8 cellular contexts compared by ENCODE assay signal in the genomic region with DNA sequence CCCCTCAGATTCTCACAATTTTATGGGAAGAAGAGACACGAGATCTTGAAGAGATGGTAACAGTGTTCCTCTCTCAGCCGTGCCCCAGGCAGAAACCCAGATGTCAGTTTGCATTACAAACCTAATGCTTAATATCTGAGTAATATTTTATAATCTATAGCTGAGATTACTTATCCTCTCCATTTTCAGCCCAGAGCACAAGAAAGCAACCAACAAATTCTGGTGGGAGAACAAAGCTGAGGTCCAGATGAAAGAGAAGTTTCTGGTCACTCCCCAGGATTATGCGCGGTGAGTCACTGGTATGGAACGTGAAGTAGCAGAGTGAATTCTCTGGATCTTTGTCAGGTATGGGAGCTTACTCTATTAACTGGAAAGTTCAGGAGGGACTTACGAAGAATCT. TPM values are rescaled to one million over a fixed set of nuclear protein-coding genes. Genes with fewer than 3 reads are reported as not detected.
A peak's percentile ranks its signal among the peaks of the same experiment; 100 is the strongest.
DNase-seq lines count a peak whose midpoint lies in the region; ATAC-seq, FAIRE-seq and TF ChIP-seq lines count a peak whose summit lies in the region.

No MANE protein-coding gene starts in this region.

- H3K4me3 Mint-ChIP-seq in activated naive CD8-positive, alpha-beta T cell treated with anti-CD3 and anti-CD28 coated beads, Interleukin-2, amount 10 ng/mL, durations not matched to agents 7 days and 5 days, result peak overlapping the region; percentile 100

- no peak for TF ChIP-seq EP300 in A549 (IDR thresholded peaks at IDR 0.05)

- no peak for TF ChIP-seq RAD21 in A549 (conservative IDR thresholded peaks at IDR 0.05 in 1 of 2, IDR thresholded peaks at IDR 0.05 in 1 of 2)

- H3K27ac ChIP-seq in A549 (peak overlapping the region; percentile 88 to 96), HEK293 (ENCODE audit: extremely low read depth, low read depth, low read length) (no peak overlapping the region), keratinocyte (ENCODE audit: control insufficient read depth, insufficient read depth, low read length) (peak overlapping the region; percentile 74), testis (peak overlapping the region in 1 of 2 donors; percentile 64)

- intact Hi-C loops in testis (cut with DNase I; ENCODE audit: low total_unique reads), result no loop called here

- H4K20me1 ChIP-seq in keratinocyte (ENCODE audit: control insufficient read depth, extremely low read depth, insufficient read depth, low read length), result no peaks in the 10 kb centered on the region

- WGBS in A549 (ENCODE audit: missing lambda C conversion rate), result 3% methylated on average over 6 of the region's 6 CpGs
- 37 to 49% methylated on average over 6 of the region's 6 CpGs for WGBS in testis, 2 donors

- POLR2A ChIA-PET in A549 (lab: Yijun Ruan, JAX), result interaction anchor here (0.9 to 2.3 kb wide), 3 partner anchors 17 to 88 kb away, joined by 4 to 10 read pairs (median 7); partner anchors contain the start of genes RPS25 and TRAPPC4
- POLR2A ChIA-PET in HEK293 (lab: Yijun Ruan, JAX), result interaction anchor here (0.6 to 1.9 kb wide), 10 partner anchors 12 to 313 kb away, joined by 3 to 7 read pairs (median 4); partner anchors contain the start of genes DDX6, HMBS, RPS25 and TRAPPC4
- POLR2A ChIA-PET in activated naive CD8-positive, alpha-beta T cell treated with anti-CD3 and anti-CD28 coated beads, Interleukin-2, amount 10 ng/mL, durations not matched to agents 7 days and 5 days (lab: Charles Lee), result interaction anchor here (0.9 to 1.5 kb wide), 2 partner anchors 16 to 17 kb away, joined by 3 read pairs; no protein-coding TSS in a partner anchor

- H3K79me2 ChIP-seq in keratinocyte (ENCODE audit: control insufficient read depth, insufficient read depth, low read length), result peaks cover 23% of the 10 kb centered on the region

- TF ChIP-seq POLR2A in A549 (IDR thresholded peaks at IDR 0.05; ENCODE audit: low read length) (no peak), testis (IDR thresholded peaks at IDR 0.05) (no peak)

- H3K27me3 ChIP-seq in keratinocyte (ENCODE audit: control insufficient read depth, extremely low read depth, insufficient read depth, low read length) (no peaks in the 10 kb centered on the region), testis (no peaks in the 10 kb centered on the region)

- H3K36me3 ChIP-seq in HEK293 (ENCODE audit: control insufficient read depth in 2 of 2, insufficient read depth in 1 of 2, low read length in 2 of 2), result peaks cover 13 to 37% of the 10 kb centered on the region in 2 experiments; a peak in 2 of 3 replicates
- peaks cover 6 to 10% of the 10 kb centered on the region in 2 experiments for H3K36me3 ChIP-seq in keratinocyte (ENCODE audit: control insufficient read depth in 2 of 2, extremely low read depth in 1 of 2, insufficient read depth in 2 of 2, low read length in 2 of 2)
- no peaks in the 10 kb centered on the region for H3K36me3 ChIP-seq in testis (ENCODE audit: low read depth, missing control alignments)

- TF ChIP-seq CTCF in A549 (IDR thresholded peaks at IDR 0.05) (no peak), HEK293 (tag by site-specific recombination; IDR thresholded peaks at IDR 0.05) (no peak), keratinocyte (optimal IDR thresholded peaks at IDR 0.05 in 1 of 3, IDR thresholded peaks at IDR 0.05 in 1 of 3, conservative IDR thresholded peaks at IDR 0.05 in 1 of 3; ENCODE audit: extremely low read depth in 1 of 3, insufficient read depth in 2 of 3, low read length in 3 of 3) (no peak), testis (IDR thresholded peaks at IDR 0.05) (no peak)

- H3K4me3 ChIP-seq in A549, result peak overlapping the region; percentile 97
- peak overlapping the region; percentile 94 for H3K4me3 ChIP-seq in HEK293 (ENCODE audit: low read depth, low read length)
- H3K4me3 ChIP-seq in keratinocyte (ENCODE audit: control insufficient read depth in 2 of 3, extremely low read depth in 1 of 3, insufficient read depth in 2 of 3, low read depth in 1 of 3, low read length in 3 of 3), result peak overlapping the region; percentile 60 to 95 (median 93)
- peak overlapping the region; percentile 74 to 78 for H3K4me3 ChIP-seq in testis

- H3K4me1 ChIP-seq in A549 (peaks cover 28% of the 10 kb centered on the region), HEK293 (ENCODE audit: control insufficient read depth, insufficient read depth, low read length) (no peaks in the 10 kb centered on the region), keratinocyte (ENCODE audit: control insufficient read depth, extremely low read depth, insufficient read depth, low read length) (peaks cover 26% of the 10 kb centered on the region), testis (peaks cover 9% of the 10 kb centered on the region)

- DNase-seq in A549 (ENCODE audit: low read depth in 1 of 2, low spot score in 1 of 2) (peak; percentile 38 to 50), keratinocyte (ENCODE audit: low read depth, low spot score) (peak; percentile 64), testis (no peak), NOMO-1 treated with DMSO at 0.1 percent for 48 hours (lab: John Stamatoyannopoulos, UW; ENCODE audit: unreplicated experiment) (no peak)
- no peak for DNase-seq in activated naive CD8-positive, alpha-beta T cell treated with anti-CD3 and anti-CD28 coated beads, Interleukin-2, amount 10 ng/mL, durations not matched to agents 7 days and 5 days

- no peaks in the 10 kb centered on the region for H3K9me3 ChIP-seq in A549
- H3K9me3 ChIP-seq in HEK293 (ENCODE audit: control insufficient read depth, insufficient read depth, low read depth, low read length), result no peaks in the 10 kb centered on the region
- no peaks in the 10 kb centered on the region for H3K9me3 ChIP-seq in keratinocyte (ENCODE audit: control insufficient read depth, low read depth, low read length)
- H3K9me3 ChIP-seq in testis, result no peaks in the 10 kb centered on the region

- peaks cover 27% of the 10 kb centered on the region for H3K4me1 Mint-ChIP-seq in activated naive CD8-positive, alpha-beta T cell treated with anti-CD3 and anti-CD28 coated beads, Interleukin-2, amount 10 ng/mL, durations not matched to agents 7 days and 5 days

- FAIRE-seq in A549 (lab: Jason Lieb, UNC) (no peak), keratinocyte (lab: Jason Lieb, UNC) (peak; percentile 90)

- no peaks in the 10 kb centered on the region for H3K9me1 ChIP-seq in keratinocyte (ENCODE audit: control insufficient read depth, extremely low read depth, insufficient read depth, low read length)

- H2AFZ ChIP-seq in keratinocyte (ENCODE audit: control insufficient read depth, low read length), result peak overlapping the region; percentile 84

- dilution Hi-C loops in keratinocyte (cut with MboI; ENCODE audit: extremely low pct_ligation_motif_present, low sequenced_read_pairs), result no loop called here

- ATAC-seq in A549 (peak; percentile 55 to 59; a peak in 5 of 6 replicates), GM18517 (IDR thresholded peaks at IDR 0.05; ENCODE audit: unreplicated experiment) (no peak), HG03439 (IDR thresholded peaks at IDR 0.05; ENCODE audit: unreplicated experiment) (no peak)
- ATAC-seq in activated naive CD8-positive, alpha-beta T cell treated with anti-CD3 and anti-CD28 coated beads, Interleukin-2, amount 10 ng/mL, durations not matched to agents 7 days and 5 days (ENCODE audit: low read depth), result no peak

- peaks cover 18% of the 10 kb centered on the region for H3K36me3 Mint-ChIP-seq in activated naive CD8-positive, alpha-beta T cell treated with anti-CD3 and anti-CD28 coated beads, Interleukin-2, amount 10 ng/mL, durations not matched to agents 7 days and 5 days

- H3K9ac ChIP-seq in keratinocyte (ENCODE audit: control insufficient read depth, extremely low read depth, insufficient read depth, low read length), result peak overlapping the region; percentile 76

- H3K9me3 Mint-ChIP-seq in activated naive CD8-positive, alpha-beta T cell treated with anti-CD3 and anti-CD28 coated beads, Interleukin-2, amount 10 ng/mL, durations not matched to agents 7 days and 5 days, result no peaks in the 10 kb centered on the region

- CTCF ChIA-PET in A549 (lab: Yijun Ruan, JAX), result interaction anchor here (1.2 kb wide), 1 partner anchor 42 kb away, joined by 3 read pairs; the partner anchor contains the start of gene UPK2
- CTCF ChIA-PET in HEK293 (lab: Yijun Ruan, JAX), result interaction anchor here (0.6 to 1.3 kb wide), 3 partner anchors 17 to 329 kb away, joined by 3 read pairs; no protein-coding TSS in a partner anchor

- H3K27me3 Mint-ChIP-seq in activated naive CD8-positive, alpha-beta T cell treated with anti-CD3 and anti-CD28 coated beads, Interleukin-2, amount 10 ng/mL, durations not matched to agents 7 days and 5 days, result no peaks in the 10 kb centered on the region

- H3K4me2 ChIP-seq in A549 (peak overlapping the region; percentile 99), keratinocyte (ENCODE audit: control insufficient read depth, extremely low read depth, insufficient read depth, low read depth, low read length) (peak overlapping the region; percentile 98)

- peak overlapping the region; percentile 99 for H3K27ac Mint-ChIP-seq in activated naive CD8-positive, alpha-beta T cell treated with anti-CD3 and anti-CD28 coated beads, Interleukin-2, amount 10 ng/mL, durations not matched to agents 7 days and 5 days

RNA-seq across cellular contexts. Expression of gene CENATAC, which starts 0.9 kb away (rescaled TPM):
- polyA plus RNA-seq in A549 (2011; rRNA removed) (14.8 and 20.2 TPM in 2 replicates), A549 (2017; fragmentation: RNase III; extraction: RNeasy Plus Mini Kit Qiagen cat#74134 plus additional on column Dnase treatment) (11.1 to 14.8 TPM (median 12.4 TPM) in 3 replicates), keratinocyte (11.9 to 22.6 TPM (median 14.9 TPM) in 3 replicates), testis (ENCODE audit: insufficient read depth, low read depth, low replicate concordance) (16.6 TPM)
- polyA plus RNA-seq in A549 (2012; cell fraction: cytosol; rRNA removed), result 11.6 and 12.5 TPM in 2 replicates
- polyA plus RNA-seq in A549 (2012; cell fraction: nucleus; rRNA removed), result 51.4 and 75.0 TPM in 2 replicates
- 6.6 and 7.7 TPM in 2 replicates for polyA minus RNA-seq in A549 (2011; rRNA and poly(A)+ RNA removed)
- 10 to 100 TPM; 66.8 to 74.2 TPM for total RNA-seq in activated naive CD8-positive, alpha-beta T cell treated with anti-CD3 and anti-CD28 coated beads, Interleukin-2, amount 10 ng/mL, durations not matched to agents 7 days and 5 days
- 18.2 TPM for polyA plus RNA-seq in keratinocyte (2011; ENCODE audit: low read depth)
- 2.7 and 3.6 TPM in 2 replicates for polyA plus RNA-seq in keratinocyte (2011; cell fraction: cytosol; rRNA removed)
- polyA plus RNA-seq in keratinocyte (2011; cell fraction: nucleus; rRNA removed), result 60.5 and 67.0 TPM in 2 replicates
- 7.9 and 17.4 TPM in 2 replicates for polyA plus RNA-seq in keratinocyte (2012; ENCODE audit: low replicate concordance)
- 4.3 to 27.3 TPM (median 16.1 TPM) in 3 replicates for polyA minus RNA-seq in keratinocyte
- 2.7 TPM for polyA minus RNA-seq in keratinocyte (2011; cell fraction: cytosol; rRNA and poly(A)+ RNA removed)
- 23.1 and 42.0 TPM in 2 replicates for polyA minus RNA-seq in keratinocyte (2011; cell fraction: nucleus; rRNA and poly(A)+ RNA removed)
- 10 to 100 TPM; 54.8 to 74.9 TPM for total RNA-seq in testis

RNA-seq across cellular contexts. Expression of gene RPS25, which starts 19.3 kb away (rescaled TPM):
- polyA plus RNA-seq in A549 (2011; rRNA removed) (644 and 844 TPM in 2 replicates), A549 (2017; fragmentation: RNase III; extraction: RNeasy Plus Mini Kit Qiagen cat#74134 plus additional on column Dnase treatment) (1,476 to 1,567 TPM (median 1,517 TPM) in 3 replicates), keratinocyte (650 to 2,463 TPM (median 978 TPM) in 3 replicates), testis (ENCODE audit: insufficient read depth, low read depth, low replicate concordance) (642 TPM)
- 630 and 875 TPM in 2 replicates for polyA plus RNA-seq in A549 (2012; cell fraction: cytosol; rRNA removed)
- 132 and 205 TPM in 2 replicates for polyA plus RNA-seq in A549 (2012; cell fraction: nucleus; rRNA removed)
- 39.1 and 56.7 TPM in 2 replicates for polyA minus RNA-seq in A549 (2011; rRNA and poly(A)+ RNA removed)
- total RNA-seq in activated naive CD8-positive, alpha-beta T cell treated with anti-CD3 and anti-CD28 coated beads, Interleukin-2, amount 10 ng/mL, durations not matched to agents 7 days and 5 days, result 1,000 to 10,000 TPM; 1,397 to 1,460 TPM
- 1,677 TPM for polyA plus RNA-seq in keratinocyte (2011; ENCODE audit: low read depth)
- polyA plus RNA-seq in keratinocyte (2011; cell fraction: cytosol; rRNA removed), result 2,647 and 3,511 TPM in 2 replicates
- polyA plus RNA-seq in keratinocyte (2011; cell fraction: nucleus; rRNA removed), result 639 and 1,109 TPM in 2 replicates
- polyA plus RNA-seq in keratinocyte (2012; ENCODE audit: low replicate concordance), result 932 and 1,579 TPM in 2 replicates
- 21.1 to 230 TPM (median 131 TPM) in 3 replicates for polyA minus RNA-seq in keratinocyte
- 460 TPM for polyA minus RNA-seq in keratinocyte (2011; cell fraction: cytosol; rRNA and poly(A)+ RNA removed)
- polyA minus RNA-seq in keratinocyte (2011; cell fraction: nucleus; rRNA and poly(A)+ RNA removed), result 30.3 and 51.6 TPM in 2 replicates
- 100 to 1,000 TPM; 654 to 873 TPM for total RNA-seq in testis

RNA-seq across cellular contexts. Expression of gene TRAPPC4, which starts 19.7 kb away (rescaled TPM):
- polyA plus RNA-seq in A549 (2011; rRNA removed) (77.7 and 90.0 TPM in 2 replicates), A549 (2017; fragmentation: RNase III; extraction: RNeasy Plus Mini Kit Qiagen cat#74134 plus additional on column Dnase treatment) (61.7 to 72.8 TPM (median 71.6 TPM) in 3 replicates), keratinocyte (113 to 121 TPM (median 119 TPM) in 3 replicates), testis (ENCODE audit: insufficient read depth, low read depth, low replicate concordance) (116 TPM)
- 116 and 173 TPM in 2 replicates for polyA plus RNA-seq in A549 (2012; cell fraction: cytosol; rRNA removed)
- 75.2 and 94.8 TPM in 2 replicates for polyA plus RNA-seq in A549 (2012; cell fraction: nucleus; rRNA removed)
- polyA minus RNA-seq in A549 (2011; rRNA and poly(A)+ RNA removed), result 46.0 and 53.7 TPM in 2 replicates
- 10 to 100 TPM; 80.5 to 84.4 TPM for total RNA-seq in activated naive CD8-positive, alpha-beta T cell treated with anti-CD3 and anti-CD28 coated beads, Interleukin-2, amount 10 ng/mL, durations not matched to agents 7 days and 5 days
- 39.0 TPM for polyA plus RNA-seq in keratinocyte (2011; ENCODE audit: low read depth)
- 94.7 and 148 TPM in 2 replicates for polyA plus RNA-seq in keratinocyte (2011; cell fraction: cytosol; rRNA removed)
- polyA plus RNA-seq in keratinocyte (2011; cell fraction: nucleus; rRNA removed), result 102 and 109 TPM in 2 replicates
- 77.7 and 104 TPM in 2 replicates for polyA plus RNA-seq in keratinocyte (2012; ENCODE audit: low replicate concordance)
- polyA minus RNA-seq in keratinocyte, result 61.2 to 78.1 TPM (median 68.5 TPM) in 3 replicates
- 26.9 TPM for polyA minus RNA-seq in keratinocyte (2011; cell fraction: cytosol; rRNA and poly(A)+ RNA removed)
- polyA minus RNA-seq in keratinocyte (2011; cell fraction: nucleus; rRNA and poly(A)+ RNA removed), result 25.5 and 29.6 TPM in 2 replicates
- total RNA-seq in testis, result 100 to 1,000 TPM in 1 of 2 donors, 10 to 100 TPM in 1; 81.4 to 108 TPM

RNA-seq across cellular contexts. Expression of gene FOXR1, which starts 27.3 kb away (rescaled TPM):
- polyA plus RNA-seq in A549 (2011; rRNA removed) (not detected in 2 replicates), A549 (2017; fragmentation: RNase III; extraction: RNeasy Plus Mini Kit Qiagen cat#74134 plus additional on column Dnase treatment) (not detected in 3 replicates), keratinocyte (not detected in 3 replicates), testis (ENCODE audit: insufficient read depth, low read depth, low replicate concordance) (7.3 TPM)
- polyA plus RNA-seq in A549 (2012; cell fraction: cytosol; rRNA removed), result not detected in 2 replicates
- not detected in 2 replicates for polyA plus RNA-seq in A549 (2012; cell fraction: nucleus; rRNA removed)
- polyA minus RNA-seq in A549 (2011; rRNA and poly(A)+ RNA removed), result not detected in 2 replicates
- not detected for total RNA-seq in activated naive CD8-positive, alpha-beta T cell treated with anti-CD3 and anti-CD28 coated beads, Interleukin-2, amount 10 ng/mL, durations not matched to agents 7 days and 5 days
- polyA plus RNA-seq in keratinocyte (2011; ENCODE audit: low read depth), result not detected
- polyA plus RNA-seq in keratinocyte (2011; cell fraction: cytosol; rRNA removed), result not detected in 2 replicates
- polyA plus RNA-seq in keratinocyte (2011; cell fraction: nucleus; rRNA removed), result not detected in 2 replicates
- not detected in 2 replicates for polyA plus RNA-seq in keratinocyte (2012; ENCODE audit: low replicate concordance)
- polyA minus RNA-seq in keratinocyte, result not detected in 3 replicates
- polyA minus RNA-seq in keratinocyte (2011; cell fraction: cytosol; rRNA and poly(A)+ RNA removed), result not detected
- not detected in 2 replicates for polyA minus RNA-seq in keratinocyte (2011; cell fraction: nucleus; rRNA and poly(A)+ RNA removed)
- total RNA-seq in testis, result 1 to 10 TPM; 5.0 to 8.9 TPM

RNA-seq across cellular contexts. Expression of gene SLC37A4, which starts 31.9 kb away (rescaled TPM):
- 21.2 and 22.8 TPM in 2 replicates for polyA plus RNA-seq in A549 (2011; rRNA removed)
- polyA plus RNA-seq in A549 (2012; cell fraction: cytosol; rRNA removed), result 15.9 and 20.1 TPM in 2 replicates
- polyA plus RNA-seq in A549 (2012; cell fraction: nucleus; rRNA removed), result 42.8 and 46.0 TPM in 2 replicates
- polyA plus RNA-seq in A549 (2017; fragmentation: RNase III; extraction: RNeasy Plus Mini Kit Qiagen cat#74134 plus additional on column Dnase treatment), result 12.7 to 15.5 TPM (median 14.0 TPM) in 3 replicates
- polyA minus RNA-seq in A549 (2011; rRNA and poly(A)+ RNA removed), result 26.0 and 30.3 TPM in 2 replicates
- 10 to 100 TPM; 20.3 to 23.9 TPM for total RNA-seq in activated naive CD8-positive, alpha-beta T cell treated with anti-CD3 and anti-CD28 coated beads, Interleukin-2, amount 10 ng/mL, durations not matched to agents 7 days and 5 days
- 17.0 to 25.0 TPM (median 20.2 TPM) in 3 replicates for polyA plus RNA-seq in keratinocyte
- polyA plus RNA-seq in keratinocyte (2011; ENCODE audit: low read depth), result 5.4 TPM
- polyA plus RNA-seq in keratinocyte (2011; cell fraction: cytosol; rRNA removed), result 9.3 and 11.7 TPM in 2 replicates
- polyA plus RNA-seq in keratinocyte (2011; cell fraction: nucleus; rRNA removed), result 38.3 and 38.4 TPM in 2 replicates
- 10.2 and 14.9 TPM in 2 replicates for polyA plus RNA-seq in keratinocyte (2012; ENCODE audit: low replicate concordance)
- 29.9 to 39.6 TPM (median 30.5 TPM) in 3 replicates for polyA minus RNA-seq in keratinocyte
- polyA minus RNA-seq in keratinocyte (2011; cell fraction: cytosol; rRNA and poly(A)+ RNA removed), result 11.5 TPM
- polyA minus RNA-seq in keratinocyte (2011; cell fraction: nucleus; rRNA and poly(A)+ RNA removed), result 11.9 and 14.5 TPM in 2 replicates
- 10 to 100 TPM; 23.8 to 27.7 TPM for total RNA-seq in testis
- polyA plus RNA-seq in testis (ENCODE audit: insufficient read depth, low read depth, low replicate concordance), result 26.0 TPM

Comparison
In these comparisons a context has a peak if more than half of its experiments do, and no peak if none do; other contexts are left out.
1. ATAC-seq: peak in A549 (2 of 2); none in activated naive CD8-positive, alpha-beta T cell treated with anti-CD3 and anti-CD28 coated beads, Interleukin-2, amount 10 ng/mL, durations not matched to agents 7 days and 5 days (single experiment), GM18517 (single experiment) and HG03439 (single experiment).
2. DNase-seq: peak in A549 (2 of 2) and keratinocyte (single experiment); none in activated naive CD8-positive, alpha-beta T cell treated with anti-CD3 and anti-CD28 coated beads, Interleukin-2, amount 10 ng/mL, durations not matched to agents 7 days and 5 days (single experiment), testis (single experiment) and NOMO-1 treated with DMSO at 0.1 percent for 48 hours (single experiment).
3. Peak in every context shown above with its lines, with median percentiles within 50 percentile points of each other: H3K4me3 ChIP-seq.